1 cellular context compared by ENCODE assay signal in the genomic region with DNA sequence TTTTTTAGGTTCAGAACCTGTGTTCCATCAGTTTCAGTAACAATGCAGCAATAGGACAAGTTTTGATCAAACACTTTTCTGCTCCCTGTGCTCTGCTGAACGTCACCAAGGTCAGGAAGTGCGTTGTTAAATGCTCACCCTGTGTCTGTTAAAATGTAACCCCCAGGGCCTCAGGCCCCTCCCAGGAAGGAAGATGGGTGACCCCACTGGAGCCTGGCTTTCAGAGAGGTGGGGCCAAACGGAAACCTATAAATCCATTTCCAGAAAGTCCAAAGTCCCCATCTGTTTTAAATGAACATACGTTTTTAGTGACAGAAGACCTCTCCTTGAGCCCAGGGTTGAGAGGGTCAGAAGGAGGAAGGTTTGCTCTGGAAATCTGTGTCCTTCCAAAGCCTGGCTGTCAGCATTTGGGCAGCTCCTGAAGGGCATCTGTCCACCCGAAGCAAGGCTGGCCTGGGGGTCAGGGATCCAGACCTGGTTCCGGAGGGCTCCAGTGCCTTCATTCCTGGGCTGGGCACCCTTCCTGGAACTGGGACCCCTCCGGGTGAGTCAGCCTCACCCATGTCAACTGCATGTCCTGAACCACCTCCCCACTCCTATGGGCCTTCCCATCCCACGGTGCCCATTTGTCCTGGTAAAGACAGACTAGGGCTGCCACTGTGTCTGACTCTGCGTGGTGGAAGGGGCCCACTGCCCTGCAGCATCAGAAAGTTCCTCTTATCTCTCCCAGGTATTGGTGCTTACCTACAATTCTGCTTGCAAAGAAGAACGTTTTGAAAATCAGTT.
TF ChIP-seq lines count a peak whose summit lies in the region.

No MANE protein-coding gene starts in this region.

TF ChIP-seq in HepG2, 621 proteins besides CTCF, POLR2A, EP300 and RAD21 (continued from another document and continues in another):
- TF ChIP-seq, protein P1, sequence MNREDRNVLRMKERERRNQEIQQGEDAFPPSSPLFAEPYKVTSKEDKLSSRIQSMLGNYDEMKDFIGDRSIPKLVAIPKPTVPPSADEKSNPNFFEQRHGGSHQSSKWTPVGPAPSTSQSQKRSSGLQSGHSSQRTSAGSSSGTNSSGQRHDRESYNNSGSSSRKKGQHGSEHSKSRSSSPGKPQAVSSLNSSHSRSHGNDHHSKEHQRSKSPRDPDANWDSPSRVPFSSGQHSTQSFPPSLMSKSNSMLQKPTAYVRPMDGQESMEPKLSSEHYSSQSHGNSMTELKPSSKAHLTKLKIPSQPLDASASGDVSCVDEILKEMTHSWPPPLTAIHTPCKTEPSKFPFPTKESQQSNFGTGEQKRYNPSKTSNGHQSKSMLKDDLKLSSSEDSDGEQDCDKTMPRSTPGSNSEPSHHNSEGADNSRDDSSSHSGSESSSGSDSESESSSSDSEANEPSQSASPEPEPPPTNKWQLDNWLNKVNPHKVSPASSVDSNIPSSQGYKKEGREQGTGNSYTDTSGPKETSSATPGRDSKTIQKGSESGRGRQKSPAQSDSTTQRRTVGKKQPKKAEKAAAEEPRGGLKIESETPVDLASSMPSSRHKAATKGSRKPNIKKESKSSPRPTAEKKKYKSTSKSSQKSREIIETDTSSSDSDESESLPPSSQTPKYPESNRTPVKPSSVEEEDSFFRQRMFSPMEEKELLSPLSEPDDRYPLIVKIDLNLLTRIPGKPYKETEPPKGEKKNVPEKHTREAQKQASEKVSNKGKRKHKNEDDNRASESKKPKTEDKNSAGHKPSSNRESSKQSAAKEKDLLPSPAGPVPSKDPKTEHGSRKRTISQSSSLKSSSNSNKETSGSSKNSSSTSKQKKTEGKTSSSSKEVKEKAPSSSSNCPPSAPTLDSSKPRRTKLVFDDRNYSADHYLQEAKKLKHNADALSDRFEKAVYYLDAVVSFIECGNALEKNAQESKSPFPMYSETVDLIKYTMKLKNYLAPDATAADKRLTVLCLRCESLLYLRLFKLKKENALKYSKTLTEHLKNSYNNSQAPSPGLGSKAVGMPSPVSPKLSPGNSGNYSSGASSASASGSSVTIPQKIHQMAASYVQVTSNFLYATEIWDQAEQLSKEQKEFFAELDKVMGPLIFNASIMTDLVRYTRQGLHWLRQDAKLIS (CRISPR knock-in tag; IDR thresholded peaks at IDR 0.05): no peak
- no peak; the same call in 1 of the 2 replicates for TF ChIP-seq ZNF709 (CRISPR knock-in tag; IDR thresholded peaks at IDR 0.05)
- TF ChIP-seq EEA1 (CRISPR knock-in tag; IDR thresholded peaks at IDR 0.05; ENCODE audit: borderline replicate concordance): no peak
- no peak for TF ChIP-seq ZC3H13 (CRISPR knock-in tag; IDR thresholded peaks at IDR 0.05)
- TF ChIP-seq KLF11 (CRISPR knock-in tag; IDR thresholded peaks at IDR 0.05): no peak
- no peak for TF ChIP-seq MAFK (conservative IDR thresholded peaks at IDR 0.05 in 1 of 2, IDR thresholded peaks at IDR 0.05 in 1 of 2; ENCODE audit: low read length in 2 of 2)
- TF ChIP-seq ZNF614 (CRISPR knock-in tag; IDR thresholded peaks at IDR 0.05; ENCODE audit: borderline replicate concordance): no peak; the same call in 1 of the 2 replicates
- no peak for TF ChIP-seq ZNF776 (CRISPR knock-in tag; IDR thresholded peaks at IDR 0.05)
- peak; percentile 43 for TF ChIP-seq ERF (CRISPR knock-in tag; IDR thresholded peaks at IDR 0.05)
- peak; percentile 85 for TF ChIP-seq ZNF501 (CRISPR knock-in tag; IDR thresholded peaks at IDR 0.05)
- peak; percentile 32; the same call in 1 of the 2 replicates for TF ChIP-seq ZNF782 (CRISPR knock-in tag; IDR thresholded peaks at IDR 0.05; ENCODE audit: borderline replicate concordance)
- no peak for TF ChIP-seq PCBP1 (IDR thresholded peaks at IDR 0.05; ENCODE audit: borderline replicate concordance, low read depth, low read length)
- no peak for TF ChIP-seq MBNL3 (CRISPR knock-in tag; conservative IDR thresholded peaks at IDR 0.05)
- TF ChIP-seq FLYWCH1 (CRISPR knock-in tag; IDR thresholded peaks at IDR 0.05): no peak
- TF ChIP-seq ZNF24 (IDR thresholded peaks at IDR 0.05): 0 out of 2 replicates have a peak, but pooled peaks have one; percentile 10
- TF ChIP-seq YEATS4 (CRISPR knock-in tag; IDR thresholded peaks at IDR 0.05; ENCODE audit: borderline replicate concordance): no peak; the same call in 1 of the 2 replicates
- TF ChIP-seq ZNF746 (CRISPR knock-in tag; IDR thresholded peaks at IDR 0.05): no peak
- TF ChIP-seq, protein P2, sequence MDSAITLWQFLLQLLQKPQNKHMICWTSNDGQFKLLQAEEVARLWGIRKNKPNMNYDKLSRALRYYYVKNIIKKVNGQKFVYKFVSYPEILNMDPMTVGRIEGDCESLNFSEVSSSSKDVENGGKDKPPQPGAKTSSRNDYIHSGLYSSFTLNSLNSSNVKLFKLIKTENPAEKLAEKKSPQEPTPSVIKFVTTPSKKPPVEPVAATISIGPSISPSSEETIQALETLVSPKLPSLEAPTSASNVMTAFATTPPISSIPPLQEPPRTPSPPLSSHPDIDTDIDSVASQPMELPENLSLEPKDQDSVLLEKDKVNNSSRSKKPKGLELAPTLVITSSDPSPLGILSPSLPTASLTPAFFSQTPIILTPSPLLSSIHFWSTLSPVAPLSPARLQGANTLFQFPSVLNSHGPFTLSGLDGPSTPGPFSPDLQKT (CRISPR knock-in tag; IDR thresholded peaks at IDR 0.05; ENCODE audit: borderline replicate concordance): no peak
- TF ChIP-seq ZNF550 (CRISPR knock-in tag; IDR thresholded peaks at IDR 0.05; ENCODE audit: borderline replicate concordance): peak; percentile 84; the same call in 1 of the 2 replicates
- no peak for TF ChIP-seq MTF1 (CRISPR knock-in tag; IDR thresholded peaks at IDR 0.05)
- TF ChIP-seq PBX2 (CRISPR knock-in tag; IDR thresholded peaks at IDR 0.05): 0 out of 2 replicates have a peak, but pooled peaks have one; percentile 2
- TF ChIP-seq, protein P3, sequence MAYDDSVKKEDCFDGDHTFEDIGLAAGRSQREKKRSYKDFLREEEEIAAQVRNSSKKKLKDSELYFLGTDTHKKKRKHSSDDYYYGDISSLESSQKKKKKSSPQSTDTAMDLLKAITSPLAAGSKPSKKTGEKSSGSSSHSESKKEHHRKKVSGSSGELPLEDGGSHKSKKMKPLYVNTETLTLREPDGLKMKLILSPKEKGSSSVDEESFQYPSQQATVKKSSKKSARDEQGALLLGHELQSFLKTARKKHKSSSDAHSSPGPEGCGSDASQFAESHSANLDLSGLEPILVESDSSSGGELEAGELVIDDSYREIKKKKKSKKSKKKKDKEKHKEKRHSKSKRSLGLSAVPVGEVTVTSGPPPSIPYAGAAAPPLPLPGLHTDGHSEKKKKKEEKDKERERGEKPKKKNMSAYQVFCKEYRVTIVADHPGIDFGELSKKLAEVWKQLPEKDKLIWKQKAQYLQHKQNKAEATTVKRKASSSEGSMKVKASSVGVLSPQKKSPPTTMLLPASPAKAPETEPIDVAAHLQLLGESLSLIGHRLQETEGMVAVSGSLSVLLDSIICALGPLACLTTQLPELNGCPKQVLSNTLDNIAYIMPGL (CRISPR knock-in tag; IDR thresholded peaks at IDR 0.05; ENCODE audit: borderline replicate concordance in 1 of 2, low read depth in 1 of 2): peak in 1 of 2 experiments; percentile 34; a peak in 1 of 4 replicates
- no peak for TF ChIP-seq ZNF704 (CRISPR knock-in tag; IDR thresholded peaks at IDR 0.05; ENCODE audit: borderline replicate concordance)
- peak in 1 of 2 experiments; percentile 40; a peak in 1 of 4 replicates for TF ChIP-seq NR2F1 (CRISPR knock-in tag; IDR thresholded peaks at IDR 0.05)
- no peak for TF ChIP-seq SUZ12 (IDR thresholded peaks at IDR 0.05; ENCODE audit: low read depth, low read length)
- TF ChIP-seq DBP (CRISPR knock-in tag; IDR thresholded peaks at IDR 0.05; ENCODE audit: not compliant biosample characterization): no peak
- TF ChIP-seq PHF21A (CRISPR knock-in tag; IDR thresholded peaks at IDR 0.05): peak; percentile 68
- TF ChIP-seq, protein P4, sequence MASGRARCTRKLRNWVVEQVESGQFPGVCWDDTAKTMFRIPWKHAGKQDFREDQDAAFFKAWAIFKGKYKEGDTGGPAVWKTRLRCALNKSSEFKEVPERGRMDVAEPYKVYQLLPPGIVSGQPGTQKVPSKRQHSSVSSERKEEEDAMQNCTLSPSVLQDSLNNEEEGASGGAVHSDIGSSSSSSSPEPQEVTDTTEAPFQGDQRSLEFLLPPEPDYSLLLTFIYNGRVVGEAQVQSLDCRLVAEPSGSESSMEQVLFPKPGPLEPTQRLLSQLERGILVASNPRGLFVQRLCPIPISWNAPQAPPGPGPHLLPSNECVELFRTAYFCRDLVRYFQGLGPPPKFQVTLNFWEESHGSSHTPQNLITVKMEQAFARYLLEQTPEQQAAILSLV (CRISPR knock-in tag; IDR thresholded peaks at IDR 0.05; ENCODE audit: borderline replicate concordance): no peak
- peak; percentile 78 for TF ChIP-seq ZNF761 (CRISPR knock-in tag; conservative IDR thresholded peaks at IDR 0.05)
- TF ChIP-seq IRX3 (CRISPR knock-in tag; IDR thresholded peaks at IDR 0.05; ENCODE audit: borderline replicate concordance, low read depth): no peak
- TF ChIP-seq TIGD3 (CRISPR knock-in tag; IDR thresholded peaks at IDR 0.05; ENCODE audit: borderline replicate concordance): no peak
- TF ChIP-seq MLLT10 (CRISPR knock-in tag; IDR thresholded peaks at IDR 0.05): no peak
- TF ChIP-seq, protein P5, sequence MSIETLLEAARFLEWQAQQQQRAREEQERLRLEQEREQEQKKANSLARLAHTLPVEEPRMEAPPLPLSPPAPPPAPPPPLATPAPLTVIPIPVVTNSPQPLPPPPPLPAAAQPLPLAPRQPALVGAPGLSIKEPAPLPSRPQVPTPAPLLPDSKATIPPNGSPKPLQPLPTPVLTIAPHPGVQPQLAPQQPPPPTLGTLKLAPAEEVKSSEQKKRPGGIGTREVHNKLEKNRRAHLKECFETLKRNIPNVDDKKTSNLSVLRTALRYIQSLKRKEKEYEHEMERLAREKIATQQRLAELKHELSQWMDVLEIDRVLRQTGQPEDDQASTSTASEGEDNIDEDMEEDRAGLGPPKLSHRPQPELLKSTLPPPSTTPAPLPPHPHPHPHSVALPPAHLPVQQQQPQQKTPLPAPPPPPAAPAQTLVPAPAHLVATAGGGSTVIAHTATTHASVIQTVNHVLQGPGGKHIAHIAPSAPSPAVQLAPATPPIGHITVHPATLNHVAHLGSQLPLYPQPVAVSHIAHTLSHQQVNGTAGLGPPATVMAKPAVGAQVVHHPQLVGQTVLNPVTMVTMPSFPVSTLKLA (IDR thresholded peaks at IDR 0.05): no peak
- TF ChIP-seq CHCHD3 (CRISPR knock-in tag; IDR thresholded peaks at IDR 0.05): no peak
- TF ChIP-seq FOXK2 (IDR thresholded peaks at IDR 0.05): no peak
- no peak for TF ChIP-seq CENPX (CRISPR knock-in tag; IDR thresholded peaks at IDR 0.05)
- TF ChIP-seq ZNF225 (CRISPR knock-in tag; IDR thresholded peaks at IDR 0.05): no peak; the same call in none of the 2 replicates
- TF ChIP-seq SMARCE1 (IDR thresholded peaks at IDR 0.05; ENCODE audit: borderline replicate concordance): no peak
- TF ChIP-seq THAP7 (CRISPR knock-in tag; IDR thresholded peaks at IDR 0.05): 0 out of 2 replicates have a peak, but pooled peaks have one; percentile 76
- TF ChIP-seq ZSCAN21 (CRISPR knock-in tag; IDR thresholded peaks at IDR 0.05; ENCODE audit: borderline replicate concordance): no peak
